In the genomic region with DNA sequence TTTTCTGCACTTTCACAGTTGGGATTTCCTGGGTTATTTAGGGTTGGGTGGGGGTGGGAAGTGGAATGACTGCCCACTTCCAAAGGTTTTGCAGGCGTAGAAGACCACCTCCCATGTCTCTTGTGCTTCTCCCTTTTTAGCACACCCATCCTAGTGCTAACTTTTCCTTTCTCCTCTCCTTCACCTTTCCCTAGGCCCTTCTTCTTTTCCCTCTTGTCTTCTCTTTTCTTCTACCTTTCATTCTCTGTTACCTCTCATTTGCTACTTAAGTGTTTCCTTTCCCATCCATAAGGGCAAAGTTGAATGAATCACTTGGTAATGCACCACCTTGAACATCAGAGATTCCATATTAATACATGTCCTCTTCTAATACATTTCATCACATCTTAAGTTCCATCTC, we compare ENCODE assay signal across 23 cellular contexts.
"Had no signal": no experiment of that assay in that cellular context is flagged by ENCODE, and none has a peak within 500 bp of the region (broad histone marks: within the 10 kb centered on the region; RNA-seq: fewer than 3 reads in every experiment).

No MANE protein-coding gene starts in this region.

- H3K4me3 ChIP-seq: colonic mucosa, coronary artery, dorsolateral prefrontal cortex, esophagus muscularis mucosa, esophagus squamous epithelium, gastrocnemius medialis, gastroesophageal sphincter, heart left ventricle, heart right ventricle had no signal

- H3K36me3 ChIP-seq: colonic mucosa, esophagus muscularis mucosa, esophagus squamous epithelium, gastrocnemius medialis, gastroesophageal sphincter, heart left ventricle, heart right ventricle had no signal

- H3K27me3 ChIP-seq: colonic mucosa had no signal

- H3K27ac ChIP-seq: colonic mucosa, coronary artery, dorsolateral prefrontal cortex, epithelial cell of prostate, esophagus muscularis mucosa, esophagus squamous epithelium, foreskin keratinocyte, gastrocnemius medialis, gastroesophageal sphincter, heart left ventricle, heart right ventricle had no signal

- H3K4me1 ChIP-seq: colonic mucosa, esophagus muscularis mucosa, esophagus squamous epithelium, foreskin keratinocyte, gastrocnemius medialis, gastroesophageal sphincter, heart left ventricle, heart right ventricle had no signal

- H3K9me3 ChIP-seq: colonic mucosa, esophagus muscularis mucosa, esophagus squamous epithelium, gastrocnemius medialis had no signal

- DNase-seq: colonic mucosa; cortex of kidney; dermis blood vessel endothelial cell; dorsolateral prefrontal cortex; effector CD4-positive, alpha-beta T cell; effector CD8-positive, alpha-beta T cell; effector memory CD4-positive, alpha-beta T cell; effector memory CD8-positive, alpha-beta T cell; endodermal cell; erythroblast; esophagus squamous epithelium; foreskin fibroblast; foreskin keratinocyte; foreskin melanocyte; gastrocnemius medialis; glutamatergic neuron; head of caudate nucleus; heart left ventricle; heart right ventricle had no signal
